8 cellular contexts compared by ENCODE assay signal in genomic region chr10:101570764-101571572, GRCh38. TPM values are rescaled to one million over a fixed set of nuclear protein-coding genes. Genes with fewer than 3 reads are reported as not detected.
DNase-seq lines count a peak whose midpoint lies in the region; ATAC-seq and TF ChIP-seq lines count a peak whose summit lies in the region.

No MANE protein-coding gene starts in this region.

- DNase-seq in DMS153 treated with DMSO at 0.1 percent for 48 hours (lab: John Stamatoyannopoulos, UW; ENCODE audit: unreplicated experiment) (peak; percentile 36), DMS153 (lab: John Stamatoyannopoulos, UW) (no peak), RWPE2 (ENCODE audit: low spot score) (peak; percentile 50), fibroblast of mammary gland (ENCODE audit: low read depth) (no peak), ovary (peak in 2 of 5 donors; percentile 15 to 40), sciatic nerve (ENCODE audit: low spot score) (no peak), T1000 (lab: John Stamatoyannopoulos, UW) (no peak)
- no peak for DNase-seq in stimulated activated CD4-positive, alpha-beta T cell treated with anti-CD3 and anti-CD28 coated beads, Interleukin-2, amount 100 ng/mL, for 48 hours

- ATAC-seq in RWPE2 (ENCODE audit: low read depth) (peak; percentile 5; the same call in 1 of the 3 replicates), sciatic nerve (no peak)

- H3K27me3 ChIP-seq in RWPE2 (ENCODE audit: insufficient read depth, poor library complexity, severe bottlenecking) (peaks cover 14% of the 10 kb centered on the region), ovary (peaks cover 3% of the 10 kb centered on the region)

- no peak for TF ChIP-seq EP300 in ovary (IDR thresholded peaks at IDR 0.05)

- intact Hi-C loops in ovary (cut with DNase I) = loop anchor here in 3 of 4 donors (1.0 to 2.0 kb wide), 2 partner anchors 356 to 359 kb away; no protein-coding TSS in a partner anchor
- intact Hi-C loops in sciatic nerve (cut with DNase I) = loop anchor here (5.0 kb wide), 1 partner anchor 359 kb away; no protein-coding TSS in a partner anchor

- no peak for TF ChIP-seq CTCF in RWPE2 (IDR thresholded peaks at IDR 0.05; ENCODE audit: poor library complexity, severe bottlenecking)
- no peak for TF ChIP-seq CTCF in fibroblast of mammary gland (conservative IDR thresholded peaks at IDR 0.05; ENCODE audit: control insufficient read depth, insufficient read depth, low read depth, low read length)
- TF ChIP-seq CTCF in ovary (IDR thresholded peaks at IDR 0.05) = no peak

- H3K27ac ChIP-seq in RWPE2 (ENCODE audit: poor library complexity, severe bottlenecking) = no peak overlapping the region
- no peak overlapping the region for H3K27ac ChIP-seq in ovary

- H3K9me3 ChIP-seq in RWPE2 (ENCODE audit: severe bottlenecking) (no peaks in the 10 kb centered on the region), ovary (no peaks in the 10 kb centered on the region)

- no peaks in the 10 kb centered on the region for H3K36me3 ChIP-seq in RWPE2 (ENCODE audit: low read depth)
- H3K36me3 ChIP-seq in ovary = no peaks in the 10 kb centered on the region

- TF ChIP-seq POLR2A in ovary (IDR thresholded peaks at IDR 0.05) = no peak

- H3K4me3 ChIP-seq in RWPE2 (ENCODE audit: severe bottlenecking) (peak overlapping the region; percentile 47), fibroblast of mammary gland (ENCODE audit: control insufficient read depth, low read depth, low read length) (peak overlapping the region; percentile 62), ovary (peak overlapping the region; percentile 35)

- H3K4me1 ChIP-seq in RWPE2 (ENCODE audit: insufficient read depth, poor library complexity, severe bottlenecking) = no peaks in the 10 kb centered on the region
- peaks cover 6% of the 10 kb centered on the region for H3K4me1 ChIP-seq in ovary (ENCODE audit: insufficient read depth)

- 10 to 11% (median 10%) methylated on average over 21 to 22 of the region's 22 CpGs for WGBS in ovary, 3 donors

RNA-seq across cellular contexts. Expression of gene POLL, which starts 17.1 kb away (rescaled TPM):
- total RNA-seq in ovary = 10 to 100 TPM; 21.9 to 33.8 (median 31.0) TPM
- 10 to 100 TPM; 17.3 to 31.9 TPM for polyA plus RNA-seq in ovary
- 37.1 TPM for total RNA-seq in sciatic nerve

RNA-seq across cellular contexts. Expression of gene DPCD, which starts 17.2 kb away (rescaled TPM):
- total RNA-seq in ovary (10 to 100 TPM; 12.9 to 48.3 (median 18.3) TPM), sciatic nerve (9.1 TPM)
- 10 to 100 TPM; 21.7 to 29.5 TPM for polyA plus RNA-seq in ovary

Comparison
In these comparisons a context has a peak if more than half of its experiments do, and no peak if none do; other contexts are left out.
1. DNase-seq: peak in DMS153 treated with DMSO at 0.1 percent for 48 hours (single experiment) and RWPE2 (single experiment); none in DMS153 (single experiment), fibroblast of mammary gland (single experiment), stimulated activated CD4-positive, alpha-beta T cell treated with anti-CD3 and anti-CD28 coated beads, Interleukin-2, amount 100 ng/mL, for 48 hours (0 of 2), sciatic nerve (single experiment) and T1000 (single experiment).
2. Peak in every context shown above with its lines, with median percentiles within 50 percentile points of each other: H3K4me3 ChIP-seq.